Comparison of ENCODE assay signal across 1 cellular context in genomic region chr5:132327278-132327959, GRCh38.
TF ChIP-seq lines count a peak whose summit lies in the region.

No MANE protein-coding gene starts in this region.

TF ChIP-seq in K562, 482 proteins besides CTCF, POLR2A, EP300 and RAD21:
- TF ChIP-seq NFIC (IDR thresholded peaks at IDR 0.05) (peak; percentile 31), BRF1 (IDR thresholded peaks at IDR 0.05; ENCODE audit: borderline replicate concordance, extremely low read depth, insufficient read length) (no peak)
